Comparison of ENCODE assay signal across 8 cellular contexts in genomic region chr11:59669611-59670009, GRCh38.
DNase-seq lines count a peak whose midpoint lies in the region; ATAC-seq and TF ChIP-seq lines count a peak whose summit lies in the region.

No MANE protein-coding gene starts in this region.

- no peaks in the 10 kb centered on the region for H3K27me3 Mint-ChIP-seq in nephron (ENCODE audit: low read depth)

- TF ChIP-seq CTCF in AG10803 (conservative IDR thresholded peaks at IDR 0.05; ENCODE audit: low read length): no peak
- TF ChIP-seq CTCF in SU-DHL-6 (IDR thresholded peaks at IDR 0.05; ENCODE audit: insufficient read depth, low read length, poor library complexity, severe bottlenecking): no peak
- no peak for TF ChIP-seq CTCF in fibroblast of mammary gland (conservative IDR thresholded peaks at IDR 0.05; ENCODE audit: control insufficient read depth, insufficient read depth, low read depth, low read length)
- no peak for TF ChIP-seq CTCF in nephron (IDR thresholded peaks at IDR 0.05; ENCODE audit: unreplicated experiment in 3 of 3)

- peaks cover 6% of the 10 kb centered on the region; the same call in 1 of the 2 replicates for H3F3A ChIP-seq in SU-DHL-6 (ENCODE audit: insufficient read depth)

- peaks cover 25% of the 10 kb centered on the region for H3K79me2 ChIP-seq in SU-DHL-6 (ENCODE audit: insufficient read depth, low read length)

- peak overlapping the region; percentile 85 for H3K4me3 ChIP-seq in AG10803 (ENCODE audit: low read length)
- H3K4me3 ChIP-seq in SU-DHL-6 (ENCODE audit: insufficient read depth, low read length, poor library complexity, severe bottlenecking): peak overlapping the region; percentile 70
- H3K4me3 ChIP-seq in fibroblast of mammary gland (ENCODE audit: control insufficient read depth, low read depth, low read length): peak overlapping the region; percentile 76

- no peaks in the 10 kb centered on the region for H3K9me2 ChIP-seq in SU-DHL-6 (replicated peaks; ENCODE audit: insufficient read depth, low read length)

- peak; percentile 24 for ATAC-seq in GM21528 (IDR thresholded peaks at IDR 0.05; ENCODE audit: low FRiP score, unreplicated experiment)

- peaks cover 13% of the 10 kb centered on the region for H3K36me3 ChIP-seq in SU-DHL-6 (ENCODE audit: low read length)

- peak overlapping the region; percentile 96 for H3K9ac ChIP-seq in SU-DHL-6 (ENCODE audit: low read length)

- peak overlapping the region; percentile 87 for H3K4me2 ChIP-seq in SU-DHL-6 (ENCODE audit: low read depth, low read length, poor library complexity, severe bottlenecking)

- DNase-seq in AG10803 (ENCODE audit: low read depth) (peak; percentile 74), fibroblast of mammary gland (ENCODE audit: low read depth) (peak; percentile 59), NCI-H1092 (lab: John Stamatoyannopoulos, UW) (no peak), DMS53 treated with DMSO at 0.1 percent for 48 hours (lab: John Stamatoyannopoulos, UW; ENCODE audit: unreplicated experiment) (no peak), cerebellar cortex (ENCODE audit: low spot score) (no peak)

- no peaks in the 10 kb centered on the region for H3K27me3 ChIP-seq in SU-DHL-6 (ENCODE audit: low read length)

- H3K27ac Mint-ChIP-seq in nephron: peak overlapping the region; percentile 98 to 100 (median 100)

- H3K9me3 Mint-ChIP-seq in nephron: no peaks in the 10 kb centered on the region

- H2AFZ ChIP-seq in SU-DHL-6 (ENCODE audit: low read depth, low read length, severe bottlenecking): peak overlapping the region; percentile 97

- peaks cover 24% of the 10 kb centered on the region for H3K36me3 Mint-ChIP-seq in nephron (ENCODE audit: low read depth)

- no peaks in the 10 kb centered on the region for H4K20me1 ChIP-seq in SU-DHL-6 (ENCODE audit: low read depth, low read length)

- H3K27ac ChIP-seq in SU-DHL-6 (ENCODE audit: low read depth, low read length): peak overlapping the region; percentile 55

- peaks cover 23% of the 10 kb centered on the region for H3K4me1 Mint-ChIP-seq in nephron

- H3K4me3 Mint-ChIP-seq in nephron: peak overlapping the region; percentile 93 to 96 (median 95)

- no peaks in the 10 kb centered on the region for H3K9me3 ChIP-seq in SU-DHL-6 (ENCODE audit: insufficient read depth, low read length)

Comparison
In these comparisons a context has a peak if more than half of its experiments do, and no peak if none do; other contexts are left out.
1. DNase-seq: peak in AG10803 (single experiment) and fibroblast of mammary gland (single experiment); none in NCI-H1092 (single experiment), DMS53 treated with DMSO at 0.1 percent for 48 hours (single experiment) and cerebellar cortex (single experiment).
2. Peak in every context shown above with its lines, with median percentiles within 50 percentile points of each other: H3K4me3 ChIP-seq.